Comparison of ENCODE assay signal across 8 cellular contexts in the genomic region with DNA sequence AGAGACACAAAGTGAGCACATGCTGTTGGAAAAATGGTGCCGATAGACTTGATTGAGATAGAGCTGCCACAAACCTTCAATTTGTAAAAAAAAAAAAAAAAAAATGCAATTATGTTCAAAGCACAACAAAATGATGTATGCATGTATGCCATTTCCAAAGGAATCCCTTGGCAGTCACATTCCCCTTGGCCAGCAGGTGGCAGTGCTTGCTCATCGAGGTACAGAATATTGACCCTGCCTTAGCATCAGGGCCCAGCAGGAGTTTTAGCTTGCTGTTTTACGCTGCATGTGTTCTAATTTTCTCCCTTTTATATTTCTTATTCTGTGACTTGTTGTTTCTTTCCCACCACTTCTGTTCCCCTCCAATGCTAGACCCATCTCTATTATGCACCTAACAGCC. TPM values are rescaled to one million over a fixed set of nuclear protein-coding genes. Genes with fewer than 3 reads are reported as not detected.
DNase-seq lines count a peak whose midpoint lies in the region; FAIRE-seq and TF ChIP-seq lines count a peak whose summit lies in the region.

No MANE protein-coding gene starts in this region.

- H3K36me3 ChIP-seq in HEK293 (ENCODE audit: control insufficient read depth in 2 of 2, insufficient read depth in 1 of 2, low read length in 2 of 2): no peaks in the 10 kb centered on the region
- no peaks in the 10 kb centered on the region for H3K36me3 ChIP-seq in left ventricle myocardium inferior
- H3K36me3 ChIP-seq in sigmoid colon: no peaks in the 10 kb centered on the region

- no peak overlapping the region for H3K4me3 ChIP-seq in HEK293 (ENCODE audit: low read depth, low read length)
- no peak overlapping the region for H3K4me3 ChIP-seq in left ventricle myocardium inferior
- no peak overlapping the region for H3K4me3 ChIP-seq in sigmoid colon

- WGBS in sigmoid colon, 2 donors: 16 to 22% methylated on average over 3 of the region's 3 CpGs

- CTCF ChIA-PET in HEK293 (lab: Yijun Ruan, JAX): interaction anchor here (0.6 to 4.8 kb wide), 43 partner anchors 9 to 1579 kb away, joined by 3 to 89 read pairs (median 3); a partner anchor contains a TSS

- TF ChIP-seq CTCF in HEK293 (tag by site-specific recombination; IDR thresholded peaks at IDR 0.05) (peak; percentile 59), left ventricle myocardium inferior (IDR thresholded peaks at IDR 0.05; ENCODE audit: borderline replicate concordance) (peak; percentile 76), sigmoid colon (IDR thresholded peaks at IDR 0.05) (peak; percentile 46 to 75 (median 56))

- FAIRE-seq in GM19239 (lab: Jason Lieb, UNC): no peak

- intact Hi-C loops in left ventricle myocardium inferior (cut with micrococcal nuclease): no loop called here
- intact Hi-C loops in sigmoid colon (cut with DNase I): loop anchor here (2.0 to 5.0 kb wide), 2 partner anchors 79 to 422 kb away; no protein-coding TSS in a partner anchor

- POLR2A ChIA-PET in HEK293 (lab: Yijun Ruan, JAX): no interaction called here

- TF ChIP-seq POLR2A in sigmoid colon (IDR thresholded peaks at IDR 0.05): no peak

- H3K4me1 ChIP-seq in HEK293 (ENCODE audit: control insufficient read depth, insufficient read depth, low read length) (no peaks in the 10 kb centered on the region), left ventricle myocardium inferior (no peaks in the 10 kb centered on the region), sigmoid colon (no peaks in the 10 kb centered on the region)

- no peak overlapping the region for H3K27ac ChIP-seq in HEK293 (ENCODE audit: extremely low read depth, low read depth, low read length)
- H3K27ac ChIP-seq in left ventricle myocardium inferior (replicated peaks): no peak overlapping the region
- no peak overlapping the region for H3K27ac ChIP-seq in sigmoid colon

- H3K9me3 ChIP-seq in HEK293 (ENCODE audit: control insufficient read depth, insufficient read depth, low read depth, low read length) (no peaks in the 10 kb centered on the region), left ventricle myocardium inferior (replicated peaks) (no peaks in the 10 kb centered on the region), sigmoid colon (no peaks in the 10 kb centered on the region)

- no peak for TF ChIP-seq EP300 in sigmoid colon (IDR thresholded peaks at IDR 0.05)

- peak; percentile 28 for DNase-seq in GM04504 (ENCODE audit: low read depth)
- DNase-seq in NCI-H1092 (lab: John Stamatoyannopoulos, UW): peak; percentile 41
- DNase-seq in T-helper 1 cell: peak; percentile 44 to 72 (median 61)
- DNase-seq in amniotic stem cell (lab: John Stamatoyannopoulos, UW): peak; percentile 42
- peak; percentile 56 for DNase-seq in left ventricle myocardium inferior
- DNase-seq in sigmoid colon: peak; percentile 76
- DNase-seq in GM19239 (ENCODE audit: insufficient read length, low spot score): no peak

- H3K27me3 ChIP-seq in left ventricle myocardium inferior (ENCODE audit: low read depth) (no peaks in the 10 kb centered on the region), sigmoid colon (no peaks in the 10 kb centered on the region)

TF ChIP-seq in HEK293, 187 proteins besides CTCF, POLR2A, EP300 and RAD21:
- TF ChIP-seq ZBTB17 (tag by site-specific recombination; IDR thresholded peaks at IDR 0.05) (no peak), ZIC2 (tag by site-specific recombination; IDR thresholded peaks at IDR 0.05) (peak; percentile 35; the same call in 1 of the 2 replicates), MZF1 (tag by site-specific recombination; IDR thresholded peaks at IDR 0.05; ENCODE audit: borderline replicate concordance) (no peak), ZNF2 (tag by site-specific recombination; IDR thresholded peaks at IDR 0.05) (0 out of 2 replicates have a peak, but pooled peaks have one; percentile 44), ZNF660 (tag by site-specific recombination; IDR thresholded peaks at IDR 0.05) (0 out of 2 replicates have a peak, but pooled peaks have one; percentile 62), ZNF654 (tag by site-specific recombination; IDR thresholded peaks at IDR 0.05; ENCODE audit: low read depth) (peak; percentile 86)

RNA-seq across cellular contexts. Expression of a gene that starts 34.5 kb away (rescaled TPM):
- total RNA-seq in left ventricle myocardium inferior: 18.7 TPM
- total RNA-seq in sigmoid colon: 10 to 100 TPM in 3 of 4 donors, 1 to 10 TPM in 1; 8.9 to 28.5 (median 24.0) TPM
- 10 to 100 TPM in 2 of 3 donors, 1 to 10 TPM in 1; 6.0 to 25.0 (median 23.0) TPM for polyA plus RNA-seq in sigmoid colon

RNA-seq across cellular contexts. Expression of a gene that starts 59.8 kb away (rescaled TPM):
- 11.0 TPM for total RNA-seq in left ventricle myocardium inferior
- total RNA-seq in sigmoid colon: 10 to 100 TPM; 14.1 to 27.0 (median 20.3) TPM
- polyA plus RNA-seq in sigmoid colon: 1 to 10 TPM; 8.1 to 9.3 (median 8.4) TPM
